Comparison of ENCODE assay signal across 8 cellular contexts in genomic region chr3:57060089-57060829, GRCh38. TPM values are rescaled to one million over a fixed set of nuclear protein-coding genes. Genes with fewer than 3 reads are reported as not detected.
DNase-seq lines count a peak whose midpoint lies in the region; TF ChIP-seq lines count a peak whose summit lies in the region.

Gene SPATA12 (plus strand): TSS chr3:57060664. CDS start chr3:57073695, 13,031 bp downstream.

- no peaks in the 10 kb centered on the region for H3K27me3 ChIP-seq in kidney epithelial cell (ENCODE audit: control insufficient read depth, insufficient read depth, low read length)

- no peaks in the 10 kb centered on the region for H3K36me3 ChIP-seq in kidney epithelial cell (ENCODE audit: control insufficient read depth, insufficient read depth, low read length)

- DNase-seq in EL = peak; percentile 86
- DNase-seq in MV-4-11 (lab: John Stamatoyannopoulos, UW) = peak; percentile 73
- DNase-seq in cardiac fibroblast (ENCODE audit: low read depth in 2 of 2) = peak; percentile 86 to 89
- peak; percentile 96 for DNase-seq in kidney epithelial cell (ENCODE audit: low read depth)
- DNase-seq in superior temporal gyrus (ENCODE audit: extremely low spot score) = peak; percentile 76
- no peak for DNase-seq in activated effector memory CD4-positive, alpha-beta T cell treated with Interleukin-2 at 50 U/mL for 16 hours
- DNase-seq in NCI-H2107 treated with DMSO at 0.1 percent for 48 hours (lab: John Stamatoyannopoulos, UW; ENCODE audit: unreplicated experiment) = no peak
- DNase-seq in NCI-H1105 treated with DMSO at 0.1 percent for 48 hours (lab: John Stamatoyannopoulos, UW) = no peak

- H3K4me3 ChIP-seq in cardiac fibroblast (replicated peaks in 1 of 2; ENCODE audit: low read depth in 2 of 2, low read length in 2 of 2) (no peak within 1 kb of the TSS), kidney epithelial cell (ENCODE audit: low read depth, low read length) (no peak within 1 kb of the TSS)

- TF ChIP-seq CTCF in cardiac fibroblast (IDR thresholded peaks at IDR 0.05; ENCODE audit: low read depth, low read length) (no peak), kidney epithelial cell (IDR thresholded peaks at IDR 0.05; ENCODE audit: insufficient read depth, low read length, poor library complexity, severe bottlenecking) (no peak)

RNA-seq across cellular contexts. Expression of gene SPATA12, which starts in this region (rescaled TPM):
- 0.38 and 0.48 TPM in 2 replicates for total RNA-seq in kidney epithelial cell

Comparison
In these comparisons a context has a peak if more than half of its experiments do, and no peak if none do; other contexts are left out.
1. Peak in DNase-seq in kidney epithelial cell; RNA of the gene not detected or under 1 TPM.
2. DNase-seq: peak in EL (single experiment), MV-4-11 (single experiment), cardiac fibroblast (2 of 2) and superior temporal gyrus (single experiment); none in activated effector memory CD4-positive, alpha-beta T cell treated with Interleukin-2 at 50 U/mL for 16 hours (single experiment), NCI-H2107 treated with DMSO at 0.1 percent for 48 hours (single experiment) and NCI-H1105 treated with DMSO at 0.1 percent for 48 hours (single experiment).